In genomic region chr4:77433102-77433733, GRCh38 we compare ENCODE assay signal across 8 cellular contexts.
DNase-seq lines count a peak whose midpoint lies in the region; ATAC-seq and TF ChIP-seq lines count a peak whose summit lies in the region.

No MANE protein-coding gene starts in this region.

- no peaks in the 10 kb centered on the region for H3K9me3 Mint-ChIP-seq in CD4-positive, alpha-beta memory T cell
- no peaks in the 10 kb centered on the region for H3K9me3 Mint-ChIP-seq in activated CD4-positive, alpha-beta memory T cell treated with anti-CD3 and anti-CD28 coated beads, Interleukin-2, amount 10 ng/mL, durations not matched to agents 7 days and 5 days

- H3K36me3 ChIP-seq in CD4-positive, alpha-beta memory T cell (ENCODE audit: insufficient read depth, low read length): no peaks in the 10 kb centered on the region

- H3K27ac ChIP-seq in CD4-positive, alpha-beta memory T cell (ENCODE audit: low read depth, low read length): no peak overlapping the region

- no peaks in the 10 kb centered on the region for H3K36me3 Mint-ChIP-seq in CD4-positive, alpha-beta memory T cell
- no peaks in the 10 kb centered on the region for H3K36me3 Mint-ChIP-seq in activated CD4-positive, alpha-beta memory T cell treated with anti-CD3 and anti-CD28 coated beads, Interleukin-2, amount 10 ng/mL, durations not matched to agents 7 days and 5 days (ENCODE audit: low read depth)

- no peak overlapping the region for H3K27ac Mint-ChIP-seq in CD4-positive, alpha-beta memory T cell
- peak overlapping the region; percentile 13 for H3K27ac Mint-ChIP-seq in activated CD4-positive, alpha-beta memory T cell treated with anti-CD3 and anti-CD28 coated beads, Interleukin-2, amount 10 ng/mL, durations not matched to agents 7 days and 5 days

- intact Hi-C loops in CD4-positive, alpha-beta memory T cell (cut with micrococcal nuclease): loop anchor here (5.0 kb wide), 1 partner anchor 921 kb away; no protein-coding TSS in a partner anchor

- peaks cover 3% of the 10 kb centered on the region for H3K4me1 ChIP-seq in CD4-positive, alpha-beta memory T cell (ENCODE audit: insufficient read depth, low read length)

- H3K4me3 ChIP-seq in CD4-positive, alpha-beta memory T cell (ENCODE audit: low read length in 2 of 2): no peak overlapping the region
- H3K4me3 ChIP-seq in retinal pigment epithelial cell (ENCODE audit: low read length): no peak overlapping the region

- H3K9me3 ChIP-seq in CD4-positive, alpha-beta memory T cell (ENCODE audit: control insufficient read depth in 1 of 2, low read length in 2 of 2): no peaks in the 10 kb centered on the region

- ATAC-seq in GM18519 (IDR thresholded peaks at IDR 0.05; ENCODE audit: low FRiP score, unreplicated experiment) (peak; percentile 58), HG03045 (IDR thresholded peaks at IDR 0.05; ENCODE audit: unreplicated experiment) (peak; percentile 81), HG02938 (IDR thresholded peaks at IDR 0.05; ENCODE audit: unreplicated experiment) (no peak)

- peaks cover 0 to 11% (median 5%) of the 10 kb centered on the region in 4 donors for H3K4me1 Mint-ChIP-seq in CD4-positive, alpha-beta memory T cell
- peaks cover 3% of the 10 kb centered on the region for H3K4me1 Mint-ChIP-seq in activated CD4-positive, alpha-beta memory T cell treated with anti-CD3 and anti-CD28 coated beads, Interleukin-2, amount 10 ng/mL, durations not matched to agents 7 days and 5 days

- CTCF ChIA-PET in CD4-positive, alpha-beta memory T cell (lab: Charles Lee; ENCODE audit: partially characterized antibody): interaction anchor here (0.9 to 3.4 kb wide), 6 partner anchors 10 to 49 kb away, joined by 3 to 13 read pairs (median 3); no protein-coding TSS in a partner anchor
- CTCF ChIA-PET in activated CD4-positive, alpha-beta memory T cell treated with anti-CD3 and anti-CD28 coated beads, Interleukin-2, amount 10 ng/mL, durations not matched to agents 7 days and 5 days (lab: Charles Lee): interaction anchor here (0.9 to 2.4 kb wide), 9 partner anchors 11 to 271 kb away, joined by 3 to 16 read pairs (median 3); no protein-coding TSS in a partner anchor

- no peaks in the 10 kb centered on the region for H3K27me3 Mint-ChIP-seq in CD4-positive, alpha-beta memory T cell
- peaks cover under 1% of the 10 kb centered on the region for H3K27me3 Mint-ChIP-seq in activated CD4-positive, alpha-beta memory T cell treated with anti-CD3 and anti-CD28 coated beads, Interleukin-2, amount 10 ng/mL, durations not matched to agents 7 days and 5 days

- no peak overlapping the region for H3K4me3 Mint-ChIP-seq in CD4-positive, alpha-beta memory T cell
- H3K4me3 Mint-ChIP-seq in activated CD4-positive, alpha-beta memory T cell treated with anti-CD3 and anti-CD28 coated beads, Interleukin-2, amount 10 ng/mL, durations not matched to agents 7 days and 5 days: no peak overlapping the region

- POLR2A ChIA-PET in CD4-positive, alpha-beta memory T cell (lab: Charles Lee; ENCODE audit: partially characterized antibody): no interaction called here
- POLR2A ChIA-PET in activated CD4-positive, alpha-beta memory T cell treated with anti-CD3 and anti-CD28 coated beads, Interleukin-2, amount 10 ng/mL, durations not matched to agents 7 days and 5 days (lab: Charles Lee): no interaction called here

- no peaks in the 10 kb centered on the region for H3K27me3 ChIP-seq in CD4-positive, alpha-beta memory T cell (ENCODE audit: insufficient read depth, low read length)

- DNase-seq in CD4-positive, alpha-beta memory T cell: peak in 4 of 5 donors; percentile 25 to 34 (median 30)
- DNase-seq in NCI-H2196 (lab: John Stamatoyannopoulos, UW; ENCODE audit: unreplicated experiment) (peak; percentile 2), glomerular visceral epithelial cell (ENCODE audit: extremely low spot score) (peak; percentile 73), retinal pigment epithelial cell (ENCODE audit: low read depth) (peak; percentile 5)
- DNase-seq in activated CD4-positive, alpha-beta memory T cell treated with anti-CD3 and anti-CD28 coated beads, Interleukin-2, amount 10 ng/mL, durations not matched to agents 7 days and 5 days: no peak

- TF ChIP-seq CTCF in retinal pigment epithelial cell (conservative IDR thresholded peaks at IDR 0.05; ENCODE audit: low read depth, low read length): peak; percentile 53
